ENCODE assay signal across 1 cellular context in genomic region chr17:28507567-28508195, GRCh38.
TF ChIP-seq lines count a peak whose summit lies in the region.

No MANE protein-coding gene starts in this region.

TF ChIP-seq in HepG2, 621 proteins besides CTCF, POLR2A, EP300 and RAD21:
- TF ChIP-seq GZF1 (CRISPR knock-in tag; IDR thresholded peaks at IDR 0.05) (no peak), ZBTB42 (CRISPR knock-in tag; IDR thresholded peaks at IDR 0.05) (no peak), ZNF101 (CRISPR knock-in tag; IDR thresholded peaks at IDR 0.05; ENCODE audit: borderline replicate concordance, low read depth) (no peak), KLF12 (CRISPR knock-in tag; IDR thresholded peaks at IDR 0.05; ENCODE audit: borderline replicate concordance) (no peak), NR2C2 (CRISPR knock-in tag; IDR thresholded peaks at IDR 0.05; ENCODE audit: borderline replicate concordance) (no peak), ZFYVE20 (CRISPR knock-in tag; IDR thresholded peaks at IDR 0.05; ENCODE audit: borderline replicate concordance, low read depth) (no peak), NCOA2 (CRISPR knock-in tag; IDR thresholded peaks at IDR 0.05) (no peak), CREM (IDR thresholded peaks at IDR 0.05) (no peak), CREM (CRISPR knock-in tag; IDR thresholded peaks at IDR 0.05) (no peak), ZNF343 (CRISPR knock-in tag; IDR thresholded peaks at IDR 0.05) (no peak), ZC3H4 (CRISPR knock-in tag; IDR thresholded peaks at IDR 0.05; ENCODE audit: borderline replicate concordance) (no peak), ZNF451 (CRISPR knock-in tag; IDR thresholded peaks at IDR 0.05) (no peak), ZNF724P (CRISPR knock-in tag; IDR thresholded peaks at IDR 0.05; ENCODE audit: borderline replicate concordance) (no peak), ZNF652 (CRISPR knock-in tag; IDR thresholded peaks at IDR 0.05; ENCODE audit: borderline replicate concordance, low read depth) (no peak), ZFP36 (IDR thresholded peaks at IDR 0.05; ENCODE audit: borderline replicate concordance, low read depth, low read length, partially characterized antibody) (no peak), ZNF646 (CRISPR knock-in tag; IDR thresholded peaks at IDR 0.05) (no peak), HCFC1 (IDR thresholded peaks at IDR 0.05; ENCODE audit: low read depth, low read length) (no peak), MEIS2 (CRISPR knock-in tag; IDR thresholded peaks at IDR 0.05) (no peak), CBX2 (IDR thresholded peaks at IDR 0.05; ENCODE audit: low read depth, low read length) (no peak), CBX2 (CRISPR knock-in tag; IDR thresholded peaks at IDR 0.05; ENCODE audit: low read depth) (no peak)
- TF ChIP-seq, protein P1, sequence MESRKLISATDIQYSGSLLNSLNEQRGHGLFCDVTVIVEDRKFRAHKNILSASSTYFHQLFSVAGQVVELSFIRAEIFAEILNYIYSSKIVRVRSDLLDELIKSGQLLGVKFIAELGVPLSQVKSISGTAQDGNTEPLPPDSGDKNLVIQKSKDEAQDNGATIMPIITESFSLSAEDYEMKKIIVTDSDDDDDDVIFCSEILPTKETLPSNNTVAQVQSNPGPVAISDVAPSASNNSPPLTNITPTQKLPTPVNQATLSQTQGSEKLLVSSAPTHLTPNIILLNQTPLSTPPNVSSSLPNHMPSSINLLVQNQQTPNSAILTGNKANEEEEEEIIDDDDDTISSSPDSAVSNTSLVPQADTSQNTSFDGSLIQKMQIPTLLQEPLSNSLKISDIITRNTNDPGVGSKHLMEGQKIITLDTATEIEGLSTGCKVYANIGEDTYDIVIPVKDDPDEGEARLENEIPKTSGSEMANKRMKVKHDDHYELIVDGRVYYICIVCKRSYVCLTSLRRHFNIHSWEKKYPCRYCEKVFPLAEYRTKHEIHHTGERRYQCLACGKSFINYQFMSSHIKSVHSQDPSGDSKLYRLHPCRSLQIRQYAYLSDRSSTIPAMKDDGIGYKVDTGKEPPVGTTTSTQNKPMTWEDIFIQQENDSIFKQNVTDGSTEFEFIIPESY (CRISPR knock-in tag; IDR thresholded peaks at IDR 0.05), result no peak
- TF ChIP-seq, protein P2, sequence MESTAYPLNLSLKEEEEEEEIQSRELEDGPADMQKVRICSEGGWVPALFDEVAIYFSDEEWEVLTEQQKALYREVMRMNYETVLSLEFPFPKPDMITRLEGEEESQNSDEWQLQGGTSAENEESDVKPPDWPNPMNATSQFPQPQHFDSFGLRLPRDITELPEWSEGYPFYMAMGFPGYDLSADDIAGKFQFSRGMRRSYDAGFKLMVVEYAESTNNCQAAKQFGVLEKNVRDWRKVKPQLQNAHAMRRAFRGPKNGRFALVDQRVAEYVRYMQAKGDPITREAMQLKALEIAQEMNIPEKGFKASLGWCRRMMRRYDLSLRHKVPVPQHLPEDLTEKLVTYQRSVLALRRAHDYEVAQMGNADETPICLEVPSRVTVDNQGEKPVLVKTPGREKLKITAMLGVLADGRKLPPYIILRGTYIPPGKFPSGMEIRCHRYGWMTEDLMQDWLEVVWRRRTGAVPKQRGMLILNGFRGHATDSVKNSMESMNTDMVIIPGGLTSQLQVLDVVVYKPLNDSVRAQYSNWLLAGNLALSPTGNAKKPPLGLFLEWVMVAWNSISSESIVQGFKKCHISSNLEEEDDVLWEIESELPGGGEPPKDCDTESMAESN (CRISPR knock-in tag; conservative IDR thresholded peaks at IDR 0.05), result no peak
